In genomic region chr19:41350735-41351338, GRCh38 we compare ENCODE assay signal across 8 cellular contexts. TPM values are rescaled to one million over a fixed set of nuclear protein-coding genes. Genes with fewer than 3 reads are reported as not detected.
DNase-seq lines count a peak whose midpoint lies in the region; ATAC-seq, FAIRE-seq and TF ChIP-seq lines count a peak whose summit lies in the region.

No MANE protein-coding gene starts in this region.

- H3K4me3 ChIP-seq in adipocyte (ENCODE audit: low read length), result peak overlapping the region; percentile 91
- H3K4me3 ChIP-seq in kidney (ENCODE audit: low read length in 2 of 2), result peak overlapping the region; percentile 64 to 71
- H3K4me3 ChIP-seq in transverse colon, result peak overlapping the region; percentile 67 to 75 (median 71)

- WGBS in transverse colon (ENCODE audit: low coverage in 1 of 2), 2 donors, result 0 to 2% methylated on average over 3 to 22 of the region's 22 CpGs

- peak; percentile 3 for ATAC-seq in HG03175 (IDR thresholded peaks at IDR 0.05; ENCODE audit: unreplicated experiment)

- H3K36me3 ChIP-seq in adipocyte (ENCODE audit: control insufficient read depth, insufficient read depth, low read length, severe bottlenecking), result no peaks in the 10 kb centered on the region
- no peaks in the 10 kb centered on the region for H3K36me3 ChIP-seq in kidney (ENCODE audit: control insufficient read depth in 1 of 2, insufficient read depth in 2 of 2, low read length in 2 of 2)
- no peaks in the 10 kb centered on the region for H3K36me3 ChIP-seq in transverse colon

- H3K4me1 ChIP-seq in adipocyte (ENCODE audit: control insufficient read depth, insufficient read depth, low read length), result peaks cover 14% of the 10 kb centered on the region
- H3K4me1 ChIP-seq in kidney (ENCODE audit: control insufficient read depth in 1 of 2, insufficient read depth in 1 of 2, low read depth in 1 of 2, low read length in 2 of 2), result peaks cover 3 to 20% of the 10 kb centered on the region in 2 donors
- peaks cover 5 to 49% (median 34%) of the 10 kb centered on the region in 4 donors for H3K4me1 ChIP-seq in transverse colon

- TF ChIP-seq CTCF in kidney (IDR thresholded peaks at IDR 0.05; ENCODE audit: borderline replicate concordance, extremely low read depth, insufficient read depth) (no peak), transverse colon (IDR thresholded peaks at IDR 0.05) (no peak)

- FAIRE-seq in kidney (lab: Jason Lieb, UNC), result no peak

- H3K9ac ChIP-seq in adipocyte (ENCODE audit: low read length), result peak overlapping the region; percentile 87
- peak overlapping the region in 1 of 2 donors; percentile 37 for H3K9ac ChIP-seq in kidney (ENCODE audit: low read length in 2 of 2)

- TF ChIP-seq EP300 in transverse colon (IDR thresholded peaks at IDR 0.05; ENCODE audit: low read depth), result no peak

- peak overlapping the region; percentile 8 to 57 for H3K27ac ChIP-seq in kidney (ENCODE audit: low read depth in 2 of 2, low read length in 2 of 2)
- H3K27ac ChIP-seq in transverse colon, result peak overlapping the region; percentile 87 to 90 (median 88)

- TF ChIP-seq POLR2A in transverse colon (IDR thresholded peaks at IDR 0.05), result no peak

- DNase-seq in CMK (ENCODE audit: low read depth) (peak; percentile 89), adipocyte (ENCODE audit: low read depth) (peak; percentile 32), kidney (no peak), transverse colon (no peak), NCI-H2107 treated with DMSO at 0.1 percent for 48 hours (lab: John Stamatoyannopoulos, UW; ENCODE audit: unreplicated experiment) (no peak), CD1c-positive myeloid dendritic cell (ENCODE audit: extremely low spot score) (no peak)
- no peak for DNase-seq in central memory CD4-positive, alpha-beta T cell

- H3K9me3 ChIP-seq in adipocyte (ENCODE audit: control insufficient read depth, low read length), result no peaks in the 10 kb centered on the region
- H3K9me3 ChIP-seq in kidney (ENCODE audit: control insufficient read depth in 1 of 2, low read length in 2 of 2), result no peaks in the 10 kb centered on the region
- no peaks in the 10 kb centered on the region for H3K9me3 ChIP-seq in transverse colon

- H3K27me3 ChIP-seq in adipocyte (replicated peaks; ENCODE audit: control insufficient read depth, insufficient read depth, low read length) (no peaks in the 10 kb centered on the region), transverse colon (peaks cover 44% of the 10 kb centered on the region)

- intact Hi-C loops in kidney (cut with DNase I) (no loop called here), transverse colon (cut with DNase I; ENCODE audit: low total_unique reads) (no loop called here)

- in situ Hi-C loops in transverse colon (cut with MboI; ENCODE audit: low pct_ligation_motif_present in 1 of 4, low pct_unique_long_range_greater_than_20kb in 1 of 4, low sequenced_read_pairs in 3 of 4), result no loop called here

RNA-seq across cellular contexts. Expression of gene TGFB1, which starts 2.9 kb away (rescaled TPM):
- total RNA-seq in kidney (48.0 TPM), transverse colon (10 to 100 TPM in 2 of 4 donors, 1 to 10 TPM in 2; 4.4 to 30.3 (median 9.7) TPM)
- 19.1 TPM for polyA plus RNA-seq in kidney (ENCODE audit: insufficient read depth, low read depth, low replicate concordance)

RNA-seq across cellular contexts. Expression of gene B9D2, which starts 13.1 kb away (rescaled TPM):
- 12.6 TPM for total RNA-seq in kidney
- 15.7 TPM for polyA plus RNA-seq in kidney (ENCODE audit: insufficient read depth, low read depth, low replicate concordance)
- total RNA-seq in transverse colon, result 1 to 10 TPM in 2 of 4 donors, not detected in 2; 6.4 to 9.3 TPM

RNA-seq across cellular contexts. Expression of gene TMEM91, which starts 25.5 kb away (rescaled TPM):
- total RNA-seq in kidney (9.5 TPM), transverse colon (10 to 100 TPM in 1 of 4 donors, 1 to 10 TPM in 2, not detected in 1; 4.8 to 11.4 (median 9.4) TPM)
- 24.3 TPM for polyA plus RNA-seq in kidney (ENCODE audit: insufficient read depth, low read depth, low replicate concordance)

RNA-seq across cellular contexts. Expression of gene CCDC97, which starts 40.9 kb away (rescaled TPM):
- 28.1 TPM for total RNA-seq in kidney
- 9.8 TPM for polyA plus RNA-seq in kidney (ENCODE audit: insufficient read depth, low read depth, low replicate concordance)
- total RNA-seq in transverse colon, result 10 to 100 TPM; 10.1 to 22.4 (median 15.4) TPM

RNA-seq across cellular contexts. Expression of gene EXOSC5, which starts 46.3 kb away (rescaled TPM):
- 16.8 TPM for total RNA-seq in kidney
- polyA plus RNA-seq in kidney (ENCODE audit: insufficient read depth, low read depth, low replicate concordance), result 15.5 TPM
- total RNA-seq in transverse colon, result 10 to 100 TPM in 3 of 4 donors, 1 to 10 TPM in 1; 4.0 to 20.6 (median 10.8) TPM

Comparison
In these comparisons a context has a peak if more than half of its experiments do, and no peak if none do; other contexts are left out.
1. DNase-seq: peak in CMK (single experiment) and adipocyte (single experiment); none in kidney (single experiment), transverse colon (single experiment), central memory CD4-positive, alpha-beta T cell (single experiment), NCI-H2107 treated with DMSO at 0.1 percent for 48 hours (single experiment) and CD1c-positive myeloid dendritic cell (single experiment).
2. Peak in every context shown above with its lines, with median percentiles within 50 percentile points of each other: H3K4me3 ChIP-seq.